Comparison of ENCODE assay signal across 1 cellular context in genomic region chr7:76310102-76310957, GRCh38.
TF ChIP-seq lines count a peak whose summit lies in the region.

No MANE protein-coding gene starts in this region.

TF ChIP-seq in HepG2, 621 proteins besides CTCF, POLR2A, EP300 and RAD21 (continued from another document and continues in another):
- TF ChIP-seq AFF4 (CRISPR knock-in tag; IDR thresholded peaks at IDR 0.05), result no peak
- no peak for TF ChIP-seq MYNN (CRISPR knock-in tag; IDR thresholded peaks at IDR 0.05; ENCODE audit: low read depth)
- no peak for TF ChIP-seq CHD4 (IDR thresholded peaks at IDR 0.05; ENCODE audit: borderline replicate concordance, low read length)
- TF ChIP-seq IKZF1 (IDR thresholded peaks at IDR 0.05), result no peak
- TF ChIP-seq IRF9 (CRISPR knock-in tag; IDR thresholded peaks at IDR 0.05; ENCODE audit: borderline replicate concordance), result no peak
- TF ChIP-seq ZNF280D (CRISPR knock-in tag; IDR thresholded peaks at IDR 0.05), result no peak
- no peak for TF ChIP-seq ZNF597 (CRISPR knock-in tag; IDR thresholded peaks at IDR 0.05)
- no peak for TF ChIP-seq ZNF263 (CRISPR knock-in tag; IDR thresholded peaks at IDR 0.05)
- TF ChIP-seq ZNF629 (CRISPR knock-in tag; conservative IDR thresholded peaks at IDR 0.05), result no peak
- no peak for TF ChIP-seq GLI4 (CRISPR knock-in tag; IDR thresholded peaks at IDR 0.05; ENCODE audit: borderline replicate concordance)
- TF ChIP-seq NBN (conservative IDR thresholded peaks at IDR 0.05), result no peak
- no peak for TF ChIP-seq ZNF619 (CRISPR knock-in tag; IDR thresholded peaks at IDR 0.05)
- no peak for TF ChIP-seq ZNF124 (CRISPR knock-in tag; IDR thresholded peaks at IDR 0.05)
- peak; percentile 92 for TF ChIP-seq THAP9 (CRISPR knock-in tag; IDR thresholded peaks at IDR 0.05; ENCODE audit: borderline replicate concordance)
- TF ChIP-seq ZNF180 (CRISPR knock-in tag; IDR thresholded peaks at IDR 0.05; ENCODE audit: borderline replicate concordance, low read depth), result no peak
- TF ChIP-seq ZNF235 (CRISPR knock-in tag; IDR thresholded peaks at IDR 0.05; ENCODE audit: borderline replicate concordance), result no peak
- TF ChIP-seq CREB3 (CRISPR knock-in tag; IDR thresholded peaks at IDR 0.05), result no peak
- peak; percentile 40; the same call in 1 of the 2 replicates for TF ChIP-seq KDM5B (CRISPR knock-in tag; IDR thresholded peaks at IDR 0.05; ENCODE audit: borderline replicate concordance)
- no peak for TF ChIP-seq SNAI1 (CRISPR knock-in tag; IDR thresholded peaks at IDR 0.05; ENCODE audit: borderline replicate concordance)
- TF ChIP-seq ZNF883 (CRISPR knock-in tag; IDR thresholded peaks at IDR 0.05; ENCODE audit: not compliant biosample characterization), result no peak
- TF ChIP-seq BCLAF1 (IDR thresholded peaks at IDR 0.05), result no peak
- no peak for TF ChIP-seq ZNF703 (CRISPR knock-in tag; IDR thresholded peaks at IDR 0.05; ENCODE audit: borderline replicate concordance)
- TF ChIP-seq MAX (IDR thresholded peaks at IDR 0.05), result peak; percentile 44; the same call in 1 of the 2 replicates
- TF ChIP-seq PHF21A (CRISPR knock-in tag; IDR thresholded peaks at IDR 0.05), result no peak
- no peak for TF ChIP-seq ZNF567 (CRISPR knock-in tag; IDR thresholded peaks at IDR 0.05; ENCODE audit: borderline replicate concordance)
- no peak for TF ChIP-seq ZNF639 (CRISPR knock-in tag; conservative IDR thresholded peaks at IDR 0.05)
- TF ChIP-seq SP5 (CRISPR knock-in tag; IDR thresholded peaks at IDR 0.05; ENCODE audit: borderline replicate concordance, low read depth), result 0 out of 2 replicates have a peak, but pooled peaks have one; percentile 19
- TF ChIP-seq TFAP4 (IDR thresholded peaks at IDR 0.05; ENCODE audit: borderline replicate concordance, low read depth), result peak; percentile 74; the same call in 1 of the 2 replicates
- TF ChIP-seq HNRNPUL1 (IDR thresholded peaks at IDR 0.05; ENCODE audit: low read depth, low read length), result no peak
- no peak for TF ChIP-seq ZNF768 (CRISPR knock-in tag; IDR thresholded peaks at IDR 0.05)
